14 cellular contexts compared by ENCODE assay signal in the genomic region with DNA sequence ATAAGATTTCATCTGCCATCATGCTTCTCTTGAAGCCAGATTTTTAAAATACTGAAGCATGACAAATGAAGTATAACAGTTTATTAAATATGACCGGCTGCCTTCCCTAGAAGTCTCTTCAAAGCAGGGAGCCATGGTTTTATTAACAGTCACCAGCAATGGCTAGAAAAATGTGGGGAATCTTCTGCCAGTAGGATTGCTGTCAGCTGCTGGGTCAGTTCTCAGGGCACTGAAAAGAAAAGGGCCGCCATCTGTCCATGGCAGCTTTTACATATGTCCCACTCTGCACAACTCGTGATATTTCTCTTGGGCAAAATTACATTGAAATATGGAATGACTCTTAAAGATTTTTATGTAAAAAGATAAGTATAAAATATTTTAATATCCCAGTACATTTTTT. TPM values are rescaled to one million over a fixed set of nuclear protein-coding genes. Genes with fewer than 3 reads are reported as not detected.
DNase-seq lines count a peak whose midpoint lies in the region; ATAC-seq, FAIRE-seq and TF ChIP-seq lines count a peak whose summit lies in the region.
"Had no signal": no experiment of that assay in that cellular context is flagged by ENCODE, and none has a peak within 500 bp of the region (broad histone marks: within the 10 kb centered on the region; RNA-seq: fewer than 3 reads in every experiment).

No MANE protein-coding gene starts in this region.

- no peak for DNase-seq in CD4-positive, alpha-beta memory T cell
- DNase-seq in NCI-H69 (lab: John Stamatoyannopoulos, UW) (peak; percentile 28), epithelial cell of esophagus (ENCODE audit: low read depth) (no peak), Kasumi-1 (lab: John Stamatoyannopoulos, UW) (no peak), urothelium cell line (ENCODE audit: low spot score) (no peak)
- DNase-seq in stimulated activated CD4-positive, alpha-beta T cell treated with anti-CD3 and anti-CD28 coated beads, Interleukin-2, amount 100 ng/mL, for 48 hours: no peak
- DNase-seq: effector CD8-positive, alpha-beta T cell; left ventricle myocardium inferior; NCI-H1092; NCI-H226; stimulated activated CD4-positive, alpha-beta T cell treated with anti-CD3 and anti-CD28 coated beads, Interleukin-4, amount 100 ng/mL, for 4 hours had no signal

- H3K4me3 Mint-ChIP-seq in CD4-positive, alpha-beta memory T cell: peak overlapping the region in 4 of 8 donors; percentile 22 to 99 (median 59)

- no peak overlapping the region for H3K27ac ChIP-seq in CD4-positive, alpha-beta memory T cell (ENCODE audit: low read depth, low read length)
- peak overlapping the region; percentile 99 for H3K27ac ChIP-seq in neutrophil
- H3K27ac ChIP-seq: C4-2B, left ventricle myocardium inferior had no signal

- CTCF ChIA-PET in CD4-positive, alpha-beta memory T cell (lab: Charles Lee; ENCODE audit: partially characterized antibody): interaction anchor here (0.7 to 1.6 kb wide), 3 partner anchors 16 to 43 kb away, joined by 3 to 5 read pairs (median 4); no protein-coding TSS in a partner anchor

- FAIRE-seq in urothelium cell line (lab: Jason Lieb, UNC): no peak

- TF ChIP-seq CTCF in epithelial cell of esophagus (IDR thresholded peaks at IDR 0.05; ENCODE audit: insufficient read depth, low read depth, low read length, missing control alignments): no peak
- no peak for TF ChIP-seq CTCF in neutrophil (IDR thresholded peaks at IDR 0.05)

- peaks cover 0 to 6% of the 10 kb centered on the region in 2 donors for H3K27me3 Mint-ChIP-seq in CD4-positive, alpha-beta memory T cell

- intact Hi-C loops in CD4-positive, alpha-beta memory T cell (cut with micrococcal nuclease): loop anchor here (5.0 to 10.0 kb wide), 4 partner anchors 645 to 1618 kb away; partner anchors contain the start of genes BMP2K, MRPL1 and STBD1

- peaks cover 26 to 44% of the 10 kb centered on the region in 2 donors for H3K36me3 Mint-ChIP-seq in CD4-positive, alpha-beta memory T cell

- ATAC-seq in HG03460 (IDR thresholded peaks at IDR 0.05; ENCODE audit: unreplicated experiment): no peak

- no peaks in the 10 kb centered on the region for H3K27me3 ChIP-seq in CD4-positive, alpha-beta memory T cell (ENCODE audit: insufficient read depth, low read length)
- no peaks in the 10 kb centered on the region for H3K27me3 ChIP-seq in neutrophil

- no peak overlapping the region for H3K4me3 ChIP-seq in CD4-positive, alpha-beta memory T cell (ENCODE audit: low read length in 2 of 2)
- H3K4me3 ChIP-seq in epithelial cell of esophagus (ENCODE audit: low read length): peak overlapping the region; percentile 88
- H3K4me3 ChIP-seq in neutrophil (ENCODE audit: low read depth in 1 of 2, low read length in 1 of 2): peak overlapping the region in 1 of 2 experiments; percentile 99
- H3K4me3 ChIP-seq: left ventricle myocardium inferior had no signal

- peak overlapping the region in 4 of 7 donors; percentile 50 to 99 (median 64) for H3K27ac Mint-ChIP-seq in CD4-positive, alpha-beta memory T cell

- H3K36me3 ChIP-seq in CD4-positive, alpha-beta memory T cell (ENCODE audit: insufficient read depth, low read length): peaks cover 7% of the 10 kb centered on the region
- peaks cover 66% of the 10 kb centered on the region for H3K36me3 ChIP-seq in neutrophil

- POLR2A ChIA-PET in CD4-positive, alpha-beta memory T cell (lab: Charles Lee; ENCODE audit: partially characterized antibody): no interaction called here

- no peaks in the 10 kb centered on the region for H3K9me3 ChIP-seq in CD4-positive, alpha-beta memory T cell (ENCODE audit: control insufficient read depth in 1 of 2, low read length in 2 of 2)
- H3K9me3 ChIP-seq in neutrophil: no peaks in the 10 kb centered on the region
- H3K9me3 ChIP-seq: left ventricle myocardium inferior had no signal

- H3K9me3 Mint-ChIP-seq in CD4-positive, alpha-beta memory T cell: peaks cover 0 to 4% (median 0%) of the 10 kb centered on the region in 8 donors

- H3K4me1 ChIP-seq in CD4-positive, alpha-beta memory T cell (ENCODE audit: insufficient read depth, low read length): peaks cover 29% of the 10 kb centered on the region
- H3K4me1 ChIP-seq in neutrophil (ENCODE audit: control insufficient read depth in 1 of 2, insufficient read depth in 1 of 2, low read depth in 1 of 2, low read length in 1 of 2): peaks cover 24 to 27% of the 10 kb centered on the region in 2 experiments

- H3K4me1 Mint-ChIP-seq in CD4-positive, alpha-beta memory T cell: peaks cover 23 to 56% (median 31%) of the 10 kb centered on the region in 4 donors

RNA-seq across cellular contexts. Expression of gene CCNG2, which starts 2.8 kb away (rescaled TPM):
- 10 to 100 TPM; 22.2 to 22.9 TPM for total RNA-seq in CD4-positive, alpha-beta memory T cell
- 10 to 100 TPM; 17.0 to 18.3 TPM for polyA plus RNA-seq in CD4-positive, alpha-beta memory T cell
